9 cellular contexts compared by ENCODE assay signal in genomic region chr1:178581351-178581951, GRCh38.
DNase-seq lines count a peak whose midpoint lies in the region; ATAC-seq and TF ChIP-seq lines count a peak whose summit lies in the region.
"Had no signal": no experiment of that assay in that cellular context is flagged by ENCODE, and none has a peak within 500 bp of the region (broad histone marks: within the 10 kb centered on the region; RNA-seq: fewer than 3 reads in every experiment).

No MANE protein-coding gene starts in this region.

- no peak overlapping the region for H3K27ac ChIP-seq in coronary artery
- H3K27ac ChIP-seq: right lobe of liver had no signal

- TF ChIP-seq CTCF in GM12875 (IDR thresholded peaks at IDR 0.05; ENCODE audit: borderline replicate concordance, insufficient read depth, low read depth, low read length) (0 out of 2 replicates have a peak, but pooled peaks have one; percentile 16), coronary artery (IDR thresholded peaks at IDR 0.05) (no peak)

- DNase-seq in astrocyte of the hippocampus (ENCODE audit: low read depth, low spot score) (peak; percentile 30), HuH-7.5 (ENCODE audit: low spot score) (no peak), NCI-H1092 treated with DMSO at 0.1 percent for 48 hours (lab: John Stamatoyannopoulos, UW) (no peak), coronary artery (ENCODE audit: low spot score) (no peak)
- DNase-seq in activated CD4-positive, alpha-beta T cell treated with anti-CD3 and anti-CD28 coated beads for 48 hours = no peak
- DNase-seq: right lobe of liver had no signal

- H3K4me3 ChIP-seq in GM12875 (ENCODE audit: low read depth, low read length) (no peak overlapping the region), coronary artery (no peak overlapping the region)
- H3K4me3 ChIP-seq: right lobe of liver had no signal

- peak; percentile 76 for ATAC-seq in GM21367 (IDR thresholded peaks at IDR 0.05; ENCODE audit: unreplicated experiment)
- peak; percentile 87 for ATAC-seq in HG03280 (IDR thresholded peaks at IDR 0.05; ENCODE audit: unreplicated experiment)
- ATAC-seq: right lobe of liver had no signal
